Comparison of ENCODE assay signal across 14 cellular contexts in genomic region chr20:1818247-1818840, GRCh38.
A peak's percentile ranks its signal among the peaks of the same experiment; 100 is the strongest.
DNase-seq lines count a peak whose midpoint lies in the region; ATAC-seq, FAIRE-seq and TF ChIP-seq lines count a peak whose summit lies in the region.
"Had no signal": no experiment of that assay in that cellular context is flagged by ENCODE, and none has a peak within 500 bp of the region (broad histone marks: within the 10 kb centered on the region; RNA-seq: fewer than 3 reads in every experiment).

No MANE protein-coding gene starts in this region.

- no peaks in the 10 kb centered on the region for H3K9me3 ChIP-seq in H9 (ENCODE audit: control insufficient read depth, low read depth, low read length)
- H3K9me3 ChIP-seq in left lung: peaks cover 4 to 7% of the 10 kb centered on the region in 2 donors
- no peaks in the 10 kb centered on the region for H3K9me3 ChIP-seq in small intestine (ENCODE audit: control insufficient read depth, low read depth)

- no peak overlapping the region for H3K4ac ChIP-seq in H9 (ENCODE audit: low read depth, low read length)

- peaks cover 57 to 59% of the 10 kb centered on the region in 2 experiments for H3K4me1 Mint-ChIP-seq in H9

- H2AK5ac ChIP-seq in H9 (ENCODE audit: insufficient read length, low read length): no peak overlapping the region

- no peak overlapping the region for H3K27ac ChIP-seq in H9 (ENCODE audit: insufficient read length, low read depth, low read length)
- peak overlapping the region; percentile 52 for H3K27ac ChIP-seq in adipose tissue (ENCODE audit: low read depth, low read length)
- peak overlapping the region; percentile 72 to 94 for H3K27ac ChIP-seq in left lung
- peak overlapping the region; percentile 6 to 37 for H3K27ac ChIP-seq in small intestine (ENCODE audit: low read depth in 1 of 2, low read length in 1 of 2)
- H3K27ac ChIP-seq: VCaP had no signal

- H3K27ac Mint-ChIP-seq in H9: peak overlapping the region in 2 of 3 experiments; percentile 76 to 91; a peak in 3 of 7 replicates
- H3K27ac Mint-ChIP-seq: activated naive CD8-positive, alpha-beta T cell treated with anti-CD3 and anti-CD28 coated beads for 36 hours had no signal

- no peak overlapping the region for H3K23ac ChIP-seq in H9 (ENCODE audit: insufficient read length, low read depth, low read length)

- no peak overlapping the region for H3K56ac ChIP-seq in H9 (ENCODE audit: insufficient read length, low read depth, low read length)

- no peaks in the 10 kb centered on the region for H3K23me2 ChIP-seq in H9 (ENCODE audit: insufficient read length, low read depth, low read length, poor library complexity, severe bottlenecking)

- H2BK120ac ChIP-seq in H9 (ENCODE audit: low read depth, low read length, poor library complexity, severe bottlenecking): no peak overlapping the region

- H3K14ac ChIP-seq in H9 (ENCODE audit: insufficient read depth, low read length): no peak overlapping the region

- no peaks in the 10 kb centered on the region for H3K36me3 ChIP-seq in left lung
- H3K36me3 ChIP-seq in small intestine (ENCODE audit: control insufficient read depth in 2 of 2, insufficient read depth in 2 of 2, low read length in 2 of 2): no peaks in the 10 kb centered on the region

- H4K8ac ChIP-seq in H9 (replicated peaks; ENCODE audit: insufficient read length, low read depth, low read length): no peak overlapping the region

- no peak for TF ChIP-seq CTCF in H9 (conservative IDR thresholded peaks at IDR 0.05)
- TF ChIP-seq CTCF in left lung (IDR thresholded peaks at IDR 0.05): no peak

- DNase-seq in H9: no peak
- no peak for DNase-seq in left lung
- no peak for DNase-seq in small intestine
- DNase-seq in NCI-H146 treated with DMSO at 0.1 percent for 48 hours (lab: John Stamatoyannopoulos, UW; ENCODE audit: unreplicated experiment): no peak
- no peak for DNase-seq in activated naive CD4-positive, alpha-beta T cell treated with anti-CD3 and anti-CD28 coated beads, Interleukin-2, amount 50 U/mL, for 16 hours
- DNase-seq: activated naive CD8-positive, alpha-beta T cell treated with anti-CD3 and anti-CD28 coated beads for 36 hours; kidney; NCI-H2029 treated with DMSO at 0.1 percent for 48 hours; occipital lobe; stimulated activated CD8-positive, alpha-beta memory T cell treated with anti-CD3 and anti-CD28 coated beads, Interleukin-4, amount 100 ng/mL, for 48 hours had no signal

- peaks cover 9% of the 10 kb centered on the region; the same call in 1 of the 2 replicates for H3K4me1 ChIP-seq in H9 (ENCODE audit: insufficient read depth, low read length)
- peaks cover 0 to 79% of the 10 kb centered on the region in 2 donors for H3K4me1 ChIP-seq in left lung
- H3K4me1 ChIP-seq in small intestine (ENCODE audit: control insufficient read depth in 2 of 2, insufficient read depth in 1 of 2, low read depth in 1 of 2, low read length in 1 of 2): no peaks in the 10 kb centered on the region

- no peak for FAIRE-seq in small intestine (lab: Jason Lieb, UNC)
- FAIRE-seq: GM12892, kidney had no signal

- no peak overlapping the region for H2BK15ac ChIP-seq in H9 (ENCODE audit: low read depth, low read length)

- peaks cover 25% of the 10 kb centered on the region for H3K27me3 Mint-ChIP-seq in H9 (ENCODE audit: low read depth)

- ATAC-seq in left lung (no peak), HG03442 (IDR thresholded peaks at IDR 0.05; ENCODE audit: unreplicated experiment) (no peak)

- no peaks in the 10 kb centered on the region for H4K20me1 ChIP-seq in H9 (ENCODE audit: control insufficient read depth, insufficient read depth, insufficient read length)

- no peak overlapping the region for H2BK20ac ChIP-seq in H9 (ENCODE audit: low read depth, low read length, poor library complexity, severe bottlenecking)

- H3K4me3 Mint-ChIP-seq in H9: peak overlapping the region; percentile 39 to 40; a peak in 4 of 5 replicates
- H3K4me3 Mint-ChIP-seq: activated naive CD8-positive, alpha-beta T cell treated with anti-CD3 and anti-CD28 coated beads for 36 hours had no signal

- H4K91ac ChIP-seq in H9 (ENCODE audit: insufficient read length, low read depth, low read length): no peak overlapping the region

- intact Hi-C loops in left lung (cut with DNase I): no loop called here

- H2BK12ac ChIP-seq in H9 (ENCODE audit: insufficient read length, low read depth, low read length): no peak overlapping the region

- no peak overlapping the region for H4K5ac ChIP-seq in H9 (ENCODE audit: insufficient read length, low read depth, low read length)

- peak overlapping the region; percentile 15 for H3K4me2 ChIP-seq in H9 (ENCODE audit: insufficient read depth, insufficient read length, low read length)

- H2AFZ ChIP-seq in H9 (ENCODE audit: low read length): no peak overlapping the region

- H3K18ac ChIP-seq in H9 (ENCODE audit: insufficient read length, low read depth, low read length): peak overlapping the region; percentile 22

- no peak overlapping the region for H2BK5ac ChIP-seq in H9 (ENCODE audit: insufficient read length, low read length)

- no peak overlapping the region for H3K4me3 ChIP-seq in left lung
- H3K4me3 ChIP-seq in small intestine (ENCODE audit: low read depth in 1 of 2, low read length in 2 of 2): no peak overlapping the region

- H3K9ac ChIP-seq in H9 (ENCODE audit: extremely low read depth, insufficient read length, low read length): no peak overlapping the region

- no CpG with 5 or more reads among the region's 1 CpG for WGBS in H9 (ENCODE audit: extremely low coverage, insufficient read length, low lambda C conversion rate)
- 46 to 53% (median 47%) methylated on average over 1 of the region's 1 CpG for WGBS in adipose tissue, 3 donors
- 59 to 80% (median 67%) methylated on average over 1 of the region's 1 CpG for WGBS in small intestine, 3 donors

- H3K27me3 ChIP-seq in H9 (ENCODE audit: insufficient read depth, low read length) (no peaks in the 10 kb centered on the region; the same call in 1 of the 2 replicates), left lung (peaks cover 0 to 26% of the 10 kb centered on the region in 2 donors), small intestine (ENCODE audit: control insufficient read depth in 2 of 2, insufficient read depth in 2 of 2, low read length in 2 of 2) (peaks cover 0 to 2% of the 10 kb centered on the region in 2 donors)

- no peak overlapping the region for H3T11ph ChIP-seq in H9 (ENCODE audit: low read length)

- H3K79me2 ChIP-seq in H9 (ENCODE audit: insufficient read depth, low read length): no peaks in the 10 kb centered on the region

- H3K36me3 Mint-ChIP-seq in H9 (ENCODE audit: insufficient read depth in 1 of 3, low read depth in 3 of 3): no peaks in the 10 kb centered on the region; a peak in 1 of 7 replicates

- peaks cover 0 to 3% of the 10 kb centered on the region in 2 experiments; a peak in 1 of 5 replicates for H3K9me3 Mint-ChIP-seq in H9

- no peaks in the 10 kb centered on the region for H3K79me1 ChIP-seq in H9 (ENCODE audit: insufficient read depth, low read depth, low read length, poor library complexity, severe bottlenecking)
